In the genomic region with DNA sequence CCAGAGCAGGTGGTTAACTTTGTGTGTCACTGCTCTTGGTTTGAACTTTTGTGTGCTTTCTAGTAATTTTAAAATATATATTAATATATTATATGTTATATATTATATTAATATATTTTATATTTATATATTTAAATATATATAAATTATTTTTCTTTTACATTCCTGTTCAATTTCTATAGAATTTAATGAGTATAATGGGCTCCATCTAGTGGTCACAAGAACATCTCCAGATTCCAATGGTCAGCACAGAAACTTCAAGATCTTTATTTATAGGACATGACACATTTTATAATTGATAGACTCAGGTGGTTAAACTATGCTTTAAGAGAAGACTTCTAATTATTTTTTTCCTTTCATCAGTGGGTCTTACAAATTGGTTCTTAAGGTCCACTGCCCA, we compare ENCODE assay signal across 1 cellular context.
TF ChIP-seq lines count a peak whose summit lies in the region.

No MANE protein-coding gene starts in this region.

TF ChIP-seq in SK-N-SH treated with all-trans-retinoic acid at 6 μM for 48 hours, 23 proteins besides CTCF, POLR2A, EP300 and RAD21 (continued from another document):
- TF ChIP-seq, protein P1, sequence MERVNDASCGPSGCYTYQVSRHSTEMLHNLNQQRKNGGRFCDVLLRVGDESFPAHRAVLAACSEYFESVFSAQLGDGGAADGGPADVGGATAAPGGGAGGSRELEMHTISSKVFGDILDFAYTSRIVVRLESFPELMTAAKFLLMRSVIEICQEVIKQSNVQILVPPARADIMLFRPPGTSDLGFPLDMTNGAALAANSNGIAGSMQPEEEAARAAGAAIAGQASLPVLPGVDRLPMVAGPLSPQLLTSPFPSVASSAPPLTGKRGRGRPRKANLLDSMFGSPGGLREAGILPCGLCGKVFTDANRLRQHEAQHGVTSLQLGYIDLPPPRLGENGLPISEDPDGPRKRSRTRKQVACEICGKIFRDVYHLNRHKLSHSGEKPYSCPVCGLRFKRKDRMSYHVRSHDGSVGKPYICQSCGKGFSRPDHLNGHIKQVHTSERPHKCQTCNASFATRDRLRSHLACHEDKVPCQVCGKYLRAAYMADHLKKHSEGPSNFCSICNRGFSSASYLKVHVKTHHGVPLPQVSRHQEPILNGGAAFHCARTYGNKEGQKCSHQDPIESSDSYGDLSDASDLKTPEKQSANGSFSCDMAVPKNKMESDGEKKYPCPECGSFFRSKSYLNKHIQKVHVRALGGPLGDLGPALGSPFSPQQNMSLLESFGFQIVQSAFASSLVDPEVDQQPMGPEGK (CRISPR knock-in tag; IDR thresholded peaks at IDR 0.05; ENCODE audit: borderline replicate concordance): no peak
